In genomic region chr9:131169567-131169966, GRCh38 we compare ENCODE assay signal across 27 cellular contexts. TPM values are rescaled to one million over a fixed set of nuclear protein-coding genes. Genes with fewer than 3 reads are reported as not detected.
A peak's percentile ranks its signal among the peaks of the same experiment; 100 is the strongest.
DNase-seq lines count a peak whose midpoint lies in the region; ATAC-seq, FAIRE-seq and TF ChIP-seq lines count a peak whose summit lies in the region.
"Had no signal": no experiment of that assay in that cellular context is flagged by ENCODE, and none has a peak within 500 bp of the region (broad histone marks: within the 10 kb centered on the region; RNA-seq: fewer than 3 reads in every experiment).

No MANE protein-coding gene starts in this region.

- no CpG with 5 or more reads among the region's 1 CpG for WGBS in neuronal stem cell (ENCODE audit: extremely low coverage in 2 of 2, insufficient read length in 2 of 2, insufficient replicate concordance in 1 of 2), 2 donors

- 0 out of 2 replicates have a peak, but pooled peaks cover 4% of the 10 kb centered on the region for H3F3A ChIP-seq in MM.1S (ENCODE audit: insufficient read depth, low read length)

- H3K27ac ChIP-seq in DND-41 (ENCODE audit: low read length) (no peak overlapping the region), MM.1S (ENCODE audit: low read length) (peak overlapping the region; percentile 46; the same call in 1 of the 2 replicates), neuronal stem cell (replicated peaks; ENCODE audit: low read length) (peak overlapping the region; percentile 31)

- no peak overlapping the region for H3K23ac ChIP-seq in neuronal stem cell (ENCODE audit: low read depth, low read length, poor library complexity)

- no peaks in the 10 kb centered on the region for H3K9me2 ChIP-seq in MM.1S (replicated peaks; ENCODE audit: insufficient read depth, low read length)
- H3K9me2 ChIP-seq: SK-N-SH had no signal

- H3K4ac ChIP-seq in neuronal stem cell (ENCODE audit: low read length): no peak overlapping the region

- H4K8ac ChIP-seq in neuronal stem cell (ENCODE audit: low read depth, low read length): no peak overlapping the region

- H3K4me2 ChIP-seq in DND-41 (ENCODE audit: insufficient read depth, low read length) (no peak overlapping the region), MM.1S (ENCODE audit: low read depth, low read length) (no peak overlapping the region), neuronal stem cell (ENCODE audit: insufficient read depth, low read length, poor library complexity, severe bottlenecking) (no peak overlapping the region)
- H3K4me2 ChIP-seq: SK-N-SH had no signal

- H3K79me1 ChIP-seq in neuronal stem cell (ENCODE audit: low read depth, low read length): peaks cover 4% of the 10 kb centered on the region

- no peak overlapping the region for H3K14ac ChIP-seq in neuronal stem cell (ENCODE audit: low read length)

- ATAC-seq in DND-41 (ENCODE audit: insufficient read depth, low read depth) (peak; percentile 72), GM21367 (IDR thresholded peaks at IDR 0.05; ENCODE audit: unreplicated experiment) (no peak)
- ATAC-seq: CD8-positive, alpha-beta T cell; PC-3 had no signal

- H2BK15ac ChIP-seq in neuronal stem cell (ENCODE audit: low read length): no peak overlapping the region

- H3K9ac ChIP-seq in DND-41 (ENCODE audit: low read depth, low read length) (no peak overlapping the region), MM.1S (ENCODE audit: low read length) (no peak overlapping the region), neuronal stem cell (ENCODE audit: low read depth, low read length, poor library complexity) (no peak overlapping the region)
- H3K9ac ChIP-seq: SK-N-SH had no signal

- no peak overlapping the region for H2AK5ac ChIP-seq in neuronal stem cell (ENCODE audit: low read depth, low read length)

- no peak overlapping the region for H4K91ac ChIP-seq in neuronal stem cell (ENCODE audit: low read depth, low read length, poor library complexity)

- H2BK5ac ChIP-seq in neuronal stem cell (ENCODE audit: low read length): no peak overlapping the region

- FAIRE-seq in GM18507 (lab: Jason Lieb, UNC): peak; percentile 15
- FAIRE-seq: GM12892, HTR-8/SVneo had no signal

- TF ChIP-seq CTCF in DND-41 (IDR thresholded peaks at IDR 0.05; ENCODE audit: borderline replicate concordance, extremely low read depth, low read length, poor library complexity, severe bottlenecking): no peak
- no peak for TF ChIP-seq CTCF in MM.1S (IDR thresholded peaks at IDR 0.05; ENCODE audit: low read length)

- no peaks in the 10 kb centered on the region for H3K27me3 ChIP-seq in DND-41 (ENCODE audit: insufficient read depth, low read length, poor library complexity)
- H3K27me3 ChIP-seq in MM.1S (replicated peaks; ENCODE audit: insufficient read depth, low read length): no peaks in the 10 kb centered on the region
- no peaks in the 10 kb centered on the region for H3K27me3 ChIP-seq in neuronal stem cell (ENCODE audit: control insufficient read depth in 3 of 3, insufficient read depth in 3 of 3, low read depth in 1 of 3, low read length in 3 of 3)

- H2AFZ ChIP-seq in DND-41 (ENCODE audit: low read depth, low read length) (no peak overlapping the region), MM.1S (ENCODE audit: low read length) (no peak overlapping the region), neuronal stem cell (ENCODE audit: low read length) (no peak overlapping the region)

- H3K36me3 ChIP-seq in DND-41 (ENCODE audit: insufficient read depth, low read length) (peaks cover 33% of the 10 kb centered on the region), MM.1S (replicated peaks; ENCODE audit: insufficient read depth, low read length) (peaks cover 6% of the 10 kb centered on the region; the same call in 1 of the 2 replicates), neuronal stem cell (replicated peaks in 1 of 2; ENCODE audit: control insufficient read depth in 2 of 2, insufficient read depth in 2 of 2, low read length in 2 of 2) (peaks cover 6 to 81% of the 10 kb centered on the region in 2 donors)

- H3K9me3 ChIP-seq in DND-41 (ENCODE audit: insufficient read depth, low read length, severe bottlenecking) (no peaks in the 10 kb centered on the region), MM.1S (replicated peaks; ENCODE audit: insufficient read depth, low read length) (no peaks in the 10 kb centered on the region), neuronal stem cell (replicated peaks in 1 of 2; ENCODE audit: control insufficient read depth in 2 of 2, insufficient read depth in 1 of 2, low read depth in 1 of 2, low read length in 2 of 2) (peaks cover 0 to 5% of the 10 kb centered on the region in 2 donors)
- H3K9me3 ChIP-seq: SK-N-SH had no signal

- no peak overlapping the region for H3K18ac ChIP-seq in neuronal stem cell (ENCODE audit: low read length)

- peaks cover 21% of the 10 kb centered on the region; the same call in 1 of the 2 replicates for H3K79me2 ChIP-seq in DND-41 (ENCODE audit: insufficient read depth, low read length)
- 0 out of 2 replicates have a peak, but pooled peaks cover 6% of the 10 kb centered on the region for H3K79me2 ChIP-seq in MM.1S (ENCODE audit: low read length)

- H3K4me3 ChIP-seq in DND-41 (ENCODE audit: low read depth in 1 of 2, low read length in 2 of 2): no peak overlapping the region
- H3K4me3 ChIP-seq in MM.1S (ENCODE audit: low read length): no peak overlapping the region
- H3K4me3 ChIP-seq in neuronal stem cell (ENCODE audit: low read length in 2 of 2): no peak overlapping the region

- H3K4me1 ChIP-seq in DND-41 (ENCODE audit: insufficient read depth, low read length) (0 out of 2 replicates have a peak, but pooled peaks cover 8% of the 10 kb centered on the region), MM.1S (ENCODE audit: low read length) (0 out of 2 replicates have a peak, but pooled peaks cover 3% of the 10 kb centered on the region), neuronal stem cell (ENCODE audit: control insufficient read depth in 2 of 2, insufficient read depth in 1 of 2, low read depth in 1 of 2, low read length in 2 of 2) (no peaks in the 10 kb centered on the region)

- H2BK12ac ChIP-seq in neuronal stem cell (ENCODE audit: low read length): no peak overlapping the region

- H4K20me1 ChIP-seq in DND-41 (ENCODE audit: insufficient read depth, low read length) (peaks cover 2% of the 10 kb centered on the region; the same call in 1 of the 2 replicates), MM.1S (ENCODE audit: insufficient read depth, low read length) (no peaks in the 10 kb centered on the region)

- H2BK120ac ChIP-seq in neuronal stem cell (ENCODE audit: low read depth, low read length): no peak overlapping the region

- peak; percentile 10 for DNase-seq in DND-41
- no peak for DNase-seq in GM18507 (ENCODE audit: extremely low spot score, insufficient read length, low read depth)
- DNase-seq in MM.1S: peak; percentile 58
- no peak for DNase-seq in neuronal stem cell (ENCODE audit: low spot score)
- no peak for DNase-seq in NCI-H748 (lab: John Stamatoyannopoulos, UW; ENCODE audit: unreplicated experiment)
- no peak for DNase-seq in NCI-H2029 (lab: John Stamatoyannopoulos, UW)
- DNase-seq: C1 segment of cervical spinal cord; CD8-positive, alpha-beta T cell; DMS 273 treated with DMSO at 0.1 percent for 48 hours; DMS79; H7; KBM-7; NCI-H1048; NCI-H1417 treated with DMSO at 0.1 percent for 48 hours; NCI-H1694 treated with DMSO at 0.1 percent for 48 hours; NCI-H2081 treated with DMSO at 0.1 percent for 48 hours; NCI-H2171; NCI-H345; NCI-H510A treated with DMSO at 0.1 percent for 48 hours; NCI-H748 treated with DMSO at 0.1 percent for 48 hours; NK-92 treated with Interleukin-12 subunit alpha and Interleukin-12 subunit beta, amount 100 ng/mL, for 24 hours; PC-3; SK-N-SH; SW 1271 had no signal

RNA-seq across cellular contexts. Expression of gene NUP214, which starts 44.2 kb away (rescaled TPM):
- polyA plus RNA-seq in neuronal stem cell (2013, experiment 1 of 2): 22.4 TPM
- polyA plus RNA-seq in neuronal stem cell (2013, experiment 2 of 2): 21.0 TPM

Comparison
In these comparisons a context has a peak if more than half of its experiments do, and no peak if none do; other contexts are left out.
1. DNase-seq: peak in DND-41 (single experiment) and MM.1S (single experiment); none in GM18507 (single experiment), neuronal stem cell (single experiment), NCI-H748 (single experiment) and NCI-H2029 (single experiment).